Comparison of ENCODE assay signal across 22 cellular contexts in the genomic region with DNA sequence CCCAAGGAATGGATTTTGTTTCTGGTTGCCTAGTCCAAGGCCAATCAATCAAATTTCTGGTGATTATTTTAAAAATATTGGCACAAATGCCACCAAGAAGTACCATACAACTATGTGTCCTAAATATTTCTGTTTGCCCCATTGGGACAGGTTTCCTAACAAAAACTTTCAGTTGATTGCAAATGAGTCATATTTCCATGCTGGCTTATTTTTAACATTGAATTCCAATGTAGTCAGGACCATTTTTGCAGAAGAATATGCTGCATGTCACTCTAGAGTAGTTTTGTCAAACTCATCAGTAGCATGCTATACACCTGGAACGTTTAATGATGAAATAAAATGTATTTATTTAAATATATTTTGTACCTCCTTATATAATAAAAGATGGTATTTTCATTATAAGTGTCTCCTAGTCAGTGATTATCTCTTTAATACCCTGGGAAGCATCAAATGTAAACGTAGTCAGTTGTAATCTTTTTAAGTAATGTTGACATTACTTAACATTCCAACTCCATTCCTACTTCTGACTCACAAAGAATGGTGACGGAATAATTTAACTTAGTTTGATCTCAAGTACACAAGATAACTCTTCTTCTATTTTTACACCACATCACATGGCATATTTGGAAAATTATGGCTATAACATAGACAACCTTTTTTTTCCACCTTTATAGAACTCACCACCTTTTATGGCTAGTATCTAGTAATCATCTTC. TPM values are rescaled to one million over a fixed set of nuclear protein-coding genes. Genes with fewer than 3 reads are reported as not detected.
DNase-seq lines count a peak whose midpoint lies in the region; TF ChIP-seq lines count a peak whose summit lies in the region.
"Had no signal": no experiment of that assay in that cellular context is flagged by ENCODE, and none has a peak within 500 bp of the region (broad histone marks: within the 10 kb centered on the region; RNA-seq: fewer than 3 reads in every experiment).

No MANE protein-coding gene starts in this region.

- H3K27ac ChIP-seq in AG04450 (ENCODE audit: low read depth, low read length): peak overlapping the region; percentile 54
- no peak overlapping the region for H3K27ac ChIP-seq in brain microvascular endothelial cell
- no peak overlapping the region for H3K27ac ChIP-seq in Peyer's patch
- H3K27ac ChIP-seq in CD8-positive, alpha-beta memory T cell (ENCODE audit: low read depth, low read length): no peak overlapping the region
- H3K27ac ChIP-seq: coronary artery, KMS-11, upper lobe of left lung had no signal

- H3K4me3 Mint-ChIP-seq in CD8-positive, alpha-beta memory T cell: no peak overlapping the region
- H3K4me3 Mint-ChIP-seq: CD4-positive, CD25-positive, alpha-beta regulatory T cell; stimulated activated naive CD8-positive, alpha-beta T cell treated with anti-CD3 and anti-CD28 coated beads, Interleukin-15, amount 100 ng/mL, for 72 hours had no signal

- H3K9me3 Mint-ChIP-seq in CD8-positive, alpha-beta memory T cell: peaks cover 2 to 19% (median 12%) of the 10 kb centered on the region in 5 donors

- no peak overlapping the region for H3K9ac ChIP-seq in adipocyte (ENCODE audit: low read length)
- H3K9ac ChIP-seq: KMS-11 had no signal

- TF ChIP-seq CTCF in AG04450 (IDR thresholded peaks at IDR 0.05; ENCODE audit: low read depth, low read length) (no peak), brain microvascular endothelial cell (IDR thresholded peaks at IDR 0.05; ENCODE audit: low read depth, low read length, missing control alignments) (no peak), Peyer's patch (IDR thresholded peaks at IDR 0.05) (no peak)

- H3K27me3 Mint-ChIP-seq in CD8-positive, alpha-beta memory T cell: no peaks in the 10 kb centered on the region
- H3K27me3 Mint-ChIP-seq: CD4-positive, CD25-positive, alpha-beta regulatory T cell; stimulated activated naive CD8-positive, alpha-beta T cell treated with anti-CD3 and anti-CD28 coated beads, Interleukin-15, amount 100 ng/mL, for 72 hours had no signal

- peak; percentile 50 for DNase-seq in AG04450 (ENCODE audit: low read depth, low spot score)
- peak; percentile 40 for DNase-seq in HS-5 (ENCODE audit: low read depth)
- peak; percentile 50 for DNase-seq in adipocyte (ENCODE audit: low read depth)
- DNase-seq in fibroblast of the conjunctiva (ENCODE audit: low read depth): peak; percentile 12
- DNase-seq in NCI-H774 (lab: John Stamatoyannopoulos, UW): no peak
- no peak for DNase-seq in brain microvascular endothelial cell
- DNase-seq in Peyer's patch: no peak
- DNase-seq in CD8-positive, alpha-beta memory T cell: no peak
- DNase-seq: activated CD4-positive, alpha-beta T cell treated with anti-CD3 and anti-CD28 coated beads, Interleukin-2, amount 50 U/mL, for 1 hour; activated CD8-positive, alpha-beta memory T cell treated with anti-CD3 and anti-CD28 coated beads, Interleukin-2, amount 50 U/mL, for 48 hours; activated gamma-delta T cell; CD4-positive, CD25-positive, alpha-beta regulatory T cell; left ventricle myocardium superior; NCI-H1092 treated with DMSO at 0.1 percent for 48 hours; NCI-H748 treated with DMSO at 0.1 percent for 48 hours; occipital lobe; right cardiac atrium; stimulated activated naive CD8-positive, alpha-beta T cell treated with anti-CD3 and anti-CD28 coated beads, Interleukin-15, amount 100 ng/mL, for 72 hours; upper lobe of left lung had no signal

- H3K9me3 ChIP-seq in AG04450 (ENCODE audit: control insufficient read depth, insufficient read depth, low read length) (no peaks in the 10 kb centered on the region), adipocyte (ENCODE audit: control insufficient read depth, low read length) (no peaks in the 10 kb centered on the region), Peyer's patch (no peaks in the 10 kb centered on the region)
- H3K9me3 ChIP-seq in CD8-positive, alpha-beta memory T cell (ENCODE audit: low read length): no peaks in the 10 kb centered on the region
- H3K9me3 ChIP-seq: upper lobe of left lung had no signal

- no peak overlapping the region for H3K27ac Mint-ChIP-seq in CD8-positive, alpha-beta memory T cell
- H3K27ac Mint-ChIP-seq: CD4-positive, CD25-positive, alpha-beta regulatory T cell; stimulated activated naive CD8-positive, alpha-beta T cell treated with anti-CD3 and anti-CD28 coated beads, Interleukin-15, amount 100 ng/mL, for 72 hours had no signal

- H3K36me3 ChIP-seq in adipocyte (ENCODE audit: control insufficient read depth, insufficient read depth, low read length, severe bottlenecking) (no peaks in the 10 kb centered on the region), brain microvascular endothelial cell (replicated peaks) (no peaks in the 10 kb centered on the region), Peyer's patch (no peaks in the 10 kb centered on the region)
- H3K36me3 ChIP-seq in CD8-positive, alpha-beta memory T cell (ENCODE audit: insufficient read depth, low read length): no peaks in the 10 kb centered on the region
- H3K36me3 ChIP-seq: upper lobe of left lung had no signal

- in situ Hi-C loops in brain microvascular endothelial cell (cut with HindIII; ENCODE audit: low pct_ligation_motif_present, low sequenced_read_pairs): no loop called here

- TF ChIP-seq POLR2A in Peyer's patch (IDR thresholded peaks at IDR 0.05): no peak

- CTCF ChIA-PET in AG04450 (lab: Charles Lee): no interaction called here
- CTCF ChIA-PET in CD8-positive, alpha-beta memory T cell (lab: Charles Lee): no interaction called here

- H3K27me3 ChIP-seq in AG04450 (ENCODE audit: control insufficient read depth, insufficient read depth, low read length): no peaks in the 10 kb centered on the region
- no peaks in the 10 kb centered on the region for H3K27me3 ChIP-seq in adipocyte (replicated peaks; ENCODE audit: control insufficient read depth, insufficient read depth, low read length)
- no peaks in the 10 kb centered on the region for H3K27me3 ChIP-seq in brain microvascular endothelial cell (replicated peaks)
- no peaks in the 10 kb centered on the region for H3K27me3 ChIP-seq in Peyer's patch
- no peaks in the 10 kb centered on the region for H3K27me3 ChIP-seq in CD8-positive, alpha-beta memory T cell (ENCODE audit: insufficient read depth, low read length, poor library complexity, severe bottlenecking)
- H3K27me3 ChIP-seq: upper lobe of left lung had no signal

- H3K36me3 Mint-ChIP-seq in CD8-positive, alpha-beta memory T cell: no peaks in the 10 kb centered on the region
- H3K36me3 Mint-ChIP-seq: CD4-positive, CD25-positive, alpha-beta regulatory T cell had no signal

- H3K4me1 Mint-ChIP-seq in CD8-positive, alpha-beta memory T cell: no peaks in the 10 kb centered on the region
- H3K4me1 Mint-ChIP-seq: CD4-positive, CD25-positive, alpha-beta regulatory T cell; stimulated activated naive CD8-positive, alpha-beta T cell treated with anti-CD3 and anti-CD28 coated beads, Interleukin-15, amount 100 ng/mL, for 72 hours had no signal

- H3K4me3 ChIP-seq in AG04450 (ENCODE audit: low read depth, low read length): no peak overlapping the region
- no peak overlapping the region for H3K4me3 ChIP-seq in adipocyte (ENCODE audit: low read length)
- H3K4me3 ChIP-seq in brain microvascular endothelial cell (ENCODE audit: low read depth, low read length): no peak overlapping the region
- H3K4me3 ChIP-seq in Peyer's patch: no peak overlapping the region
- H3K4me3 ChIP-seq in CD8-positive, alpha-beta memory T cell (ENCODE audit: low read length): no peak overlapping the region
- H3K4me3 ChIP-seq: coronary artery, upper lobe of left lung had no signal

- H3K4me1 ChIP-seq in adipocyte (ENCODE audit: control insufficient read depth, insufficient read depth, low read length) (peaks cover 31% of the 10 kb centered on the region), Peyer's patch (no peaks in the 10 kb centered on the region)
- no peaks in the 10 kb centered on the region for H3K4me1 ChIP-seq in CD8-positive, alpha-beta memory T cell (ENCODE audit: insufficient read depth, low read length)
- H3K4me1 ChIP-seq: upper lobe of left lung had no signal

- POLR2A ChIA-PET in AG04450 (lab: Yijun Ruan, JAX): no interaction called here
- POLR2A ChIA-PET in CD8-positive, alpha-beta memory T cell (lab: Charles Lee): no interaction called here

RNA-seq across cellular contexts. Expression of a gene that starts 39.0 kb away (rescaled TPM):
- polyA plus RNA-seq in AG04450 (2011; rRNA removed): 0.01 TPM in 2 replicates
- under 0.01 and 0.09 TPM in 2 replicates for polyA minus RNA-seq in AG04450 (2011; rRNA and poly(A)+ RNA removed)
- total RNA-seq in Peyer's patch: not detected
- total RNA-seq in CD8-positive, alpha-beta memory T cell: not detected
- polyA plus RNA-seq in CD8-positive, alpha-beta memory T cell: not detected
- total RNA-seq: A673; CD4-positive, CD25-positive, alpha-beta regulatory T cell had no signal
- polyA plus RNA-seq: CD4-positive, CD25-positive, alpha-beta regulatory T cell had no signal

Comparison
In these comparisons a context has a peak if more than half of its experiments do, and no peak if none do; other contexts are left out.
1. DNase-seq: peak in AG04450 (single experiment), HS-5 (single experiment), adipocyte (single experiment) and fibroblast of the conjunctiva (single experiment); none in NCI-H774 (single experiment), brain microvascular endothelial cell (single experiment), Peyer's patch (0 of 3) and CD8-positive, alpha-beta memory T cell (0 of 5).